Comparison of ENCODE assay signal across 9 cellular contexts in the genomic region with DNA sequence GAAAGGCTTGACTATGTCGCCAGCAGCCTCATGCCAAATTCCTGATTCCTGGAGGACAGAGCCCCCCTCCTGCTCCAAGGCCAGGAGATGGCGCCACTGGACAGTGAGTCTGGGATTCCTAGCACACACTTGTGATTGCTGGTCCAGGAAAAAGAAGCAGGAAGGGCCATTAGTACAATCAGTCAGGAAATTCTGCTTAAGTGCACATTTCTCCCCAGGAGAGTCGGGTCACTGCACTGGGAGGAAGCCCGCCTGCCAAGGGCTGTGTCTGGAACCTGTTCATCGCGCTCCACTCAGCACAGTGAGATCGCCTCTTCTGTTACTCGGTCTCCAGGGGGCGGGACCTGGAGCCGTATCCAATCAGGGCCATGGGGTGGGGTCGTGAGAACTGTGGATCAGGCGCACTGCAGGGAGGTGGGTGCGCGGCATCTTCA.
DNase-seq lines count a peak whose midpoint lies in the region; ATAC-seq and TF ChIP-seq lines count a peak whose summit lies in the region.
"Had no signal": no experiment of that assay in that cellular context is flagged by ENCODE, and none has a peak within 500 bp of the region (broad histone marks: within the 10 kb centered on the region; RNA-seq: fewer than 3 reads in every experiment).

No MANE protein-coding gene starts in this region.

- H3K27me3 ChIP-seq in colonic mucosa: no peaks in the 10 kb centered on the region
- H3K27me3 ChIP-seq in spleen (replicated peaks in 1 of 7): peaks cover 0 to 43% (median 9%) of the 10 kb centered on the region in 7 donors

- H3K27ac ChIP-seq in colonic mucosa (no peak overlapping the region), spleen (peak overlapping the region in 1 of 8 donors; percentile 19)
- H3K27ac ChIP-seq: SK-N-MC had no signal

- no peaks in the 10 kb centered on the region for H3K36me3 ChIP-seq in colonic mucosa
- H3K36me3 ChIP-seq in spleen: no peaks in the 10 kb centered on the region

- H3K4me1 ChIP-seq in colonic mucosa: no peaks in the 10 kb centered on the region
- peaks cover 0 to 19% (median 13%) of the 10 kb centered on the region in 6 donors for H3K4me1 ChIP-seq in spleen

- 0 to 7% (median 3%) methylated on average over 6 to 14 of the region's 14 CpGs for WGBS in spleen, 5 donors

- DNase-seq in ELF-1 (ENCODE audit: low read depth, low spot score): peak; percentile 69
- peak; percentile 16 for DNase-seq in NCI-H146 treated with DMSO at 0.1 percent for 48 hours (lab: John Stamatoyannopoulos, UW; ENCODE audit: unreplicated experiment)
- peak; percentile 72 for DNase-seq in colonic mucosa
- peak; percentile 20 for DNase-seq in kidney glomerular epithelial cell (lab: John Stamatoyannopoulos, UW)
- peak; percentile 82 for DNase-seq in spleen
- no peak for DNase-seq in NOMO-1 (lab: John Stamatoyannopoulos, UW; ENCODE audit: unreplicated experiment in 2 of 2)
- DNase-seq in A172 (ENCODE audit: low spot score): no peak

- TF ChIP-seq CTCF in colonic mucosa (IDR thresholded peaks at IDR 0.05): peak; percentile 67
- TF ChIP-seq CTCF in spleen (IDR thresholded peaks at IDR 0.05 in 8 of 11, conservative IDR thresholded peaks at IDR 0.05 in 3 of 11): peak; percentile 25 to 74 (median 59)

- H3K4me3 ChIP-seq in colonic mucosa (peak overlapping the region; percentile 30), spleen (peak overlapping the region; percentile 10 to 65 (median 26))
- H3K4me3 ChIP-seq: SK-N-MC had no signal

- ATAC-seq in GM19351 (IDR thresholded peaks at IDR 0.05; ENCODE audit: unreplicated experiment): no peak

- no peaks in the 10 kb centered on the region for H3K9me3 ChIP-seq in colonic mucosa
- peaks cover 0 to 39% (median 19%) of the 10 kb centered on the region in 8 donors for H3K9me3 ChIP-seq in spleen

- intact Hi-C loops in colonic mucosa (cut with DNase I): loop anchor here (10.0 kb wide), 1 partner anchor 111 kb away; no protein-coding TSS in a partner anchor
- intact Hi-C loops in spleen (cut with DNase I; ENCODE audit: low total_unique reads): no loop called here

- H3K9ac ChIP-seq in colonic mucosa (ENCODE audit: low read depth in 2 of 2, low read length in 2 of 2): no peak overlapping the region

- no peak for TF ChIP-seq POLR2A in spleen (IDR thresholded peaks at IDR 0.05)

Comparison
In these comparisons a context has a peak if more than half of its experiments do, and no peak if none do; other contexts are left out.
1. DNase-seq: peak in ELF-1 (single experiment), NCI-H146 treated with DMSO at 0.1 percent for 48 hours (single experiment), colonic mucosa (single experiment), kidney glomerular epithelial cell (single experiment) and spleen (single experiment); none in NOMO-1 (0 of 2) and A172 (single experiment).